In the genomic region with DNA sequence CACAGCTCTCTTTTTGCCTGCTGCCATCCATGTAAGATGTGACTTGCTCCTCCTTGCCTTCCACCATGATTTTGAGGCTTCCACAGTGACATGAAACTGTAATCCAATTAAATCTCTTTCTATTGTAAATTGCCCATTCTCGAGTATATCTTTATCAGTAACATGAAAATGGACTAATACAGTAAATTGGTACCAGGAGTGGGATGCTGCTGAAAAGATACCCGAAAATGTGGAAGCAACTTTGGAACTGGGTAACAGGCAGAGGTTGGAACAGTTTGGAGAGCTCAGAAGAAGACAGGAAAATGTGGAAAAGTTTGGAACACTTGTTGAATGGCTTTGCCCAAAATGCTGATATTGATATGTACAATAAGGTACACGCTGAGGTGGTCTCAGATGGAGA, we compare ENCODE assay signal across 3 cellular contexts.
A peak's percentile ranks its signal among the peaks of the same experiment; 100 is the strongest.
DNase-seq lines count a peak whose midpoint lies in the region; ATAC-seq, FAIRE-seq and TF ChIP-seq lines count a peak whose summit lies in the region.
"Not testable (repeated sequence)": the region's sequence is repeated elsewhere in the genome, so short reads cannot be mapped to it uniquely, and the experiment has no call there.

No MANE protein-coding gene starts in this region.

- DNase-seq in K562 (ENCODE audit: extremely low read depth in 1 of 4, low spot score in 3 of 4); HepG2 (ENCODE audit: low spot score): not testable (repeated sequence)

- not testable (repeated sequence) for H3K27ac ChIP-seq in HEK293 (ENCODE audit: extremely low read depth, low read depth, low read length); K562 (ENCODE audit: extremely low read depth, low read depth, low read length); HepG2 (ENCODE audit: extremely low read length, insufficient read depth, low read length)

- not testable (repeated sequence) for H3K9me3 ChIP-seq in HEK293 (ENCODE audit: control insufficient read depth, insufficient read depth, low read depth, low read length); K562 (replicated peaks; ENCODE audit: control insufficient read depth, insufficient read depth, low read depth, low read length)
- peaks cover 36% of the 10 kb centered on the region for H3K9me3 ChIP-seq in HepG2 (ENCODE audit: low read length)

- H4K20me1 ChIP-seq in K562 (replicated peaks; ENCODE audit: control insufficient read depth, insufficient read depth, low read length); HepG2 (ENCODE audit: insufficient read depth, low read length): not testable (repeated sequence)

- CTCF ChIA-PET in HEK293 (lab: Yijun Ruan, JAX); K562 (lab: Yijun Ruan, JAX; ENCODE audit: low intra/inter-chr PET ratio); HepG2 (lab: Yijun Ruan, JAX; ENCODE audit: low intra/inter-chr PET ratio, low total read pairs): not testable (repeated sequence)

- not testable (repeated sequence) for H3K36me3 ChIP-seq in HEK293 (ENCODE audit: control insufficient read depth in 2 of 2, insufficient read depth in 1 of 2, low read length in 2 of 2); K562 (ENCODE audit: control insufficient read depth, insufficient read depth, low read length); HepG2 (replicated peaks in 1 of 2; ENCODE audit: control insufficient read depth in 1 of 2, insufficient read depth in 2 of 2, low read length in 2 of 2)

- H3K4me2 ChIP-seq in K562 (ENCODE audit: insufficient read depth, low read length); HepG2 (ENCODE audit: low read depth, low read length): not testable (repeated sequence)

- BruUV-seq in K562 (replicated peaks; lab: Mats Ljungman, UMichigan); HepG2 (replicated peaks; lab: Mats Ljungman, UMichigan): not testable (repeated sequence)

- H3K4me1 ChIP-seq in HEK293 (ENCODE audit: control insufficient read depth, insufficient read depth, low read length); K562 (replicated peaks in 1 of 2; ENCODE audit: control insufficient read depth in 2 of 2, insufficient read depth in 2 of 2, low read length in 2 of 2); HepG2 (ENCODE audit: insufficient read depth, low read length): not testable (repeated sequence)

- not testable (repeated sequence) for FAIRE-seq in K562 (lab: Jason Lieb, UNC); HepG2 (lab: Jason Lieb, UNC)

- WGBS in K562 (ENCODE audit: insufficient coverage, low coverage, missing lambda C conversion rate) = 0% methylated on average over 3 of the region's 3 CpGs
- WGBS in HepG2 (ENCODE audit: low lambda C conversion rate) = 1% methylated on average over 3 of the region's 3 CpGs

- H3K9ac ChIP-seq in K562 (ENCODE audit: insufficient read depth in 1 of 2, low read depth in 2 of 2, low read length in 2 of 2); HepG2 (ENCODE audit: insufficient read depth, low read depth, low read length): not testable (repeated sequence)

- H3K4me3 ChIP-seq in HEK293 (ENCODE audit: low read depth, low read length); K562; HepG2 (replicated peaks in 1 of 3; ENCODE audit: insufficient read depth in 1 of 3, low read depth in 2 of 3, low read length in 3 of 3): not testable (repeated sequence)

- TF ChIP-seq CTCF in HEK293 (tag by site-specific recombination; IDR thresholded peaks at IDR 0.05); K562 (IDR thresholded peaks at IDR 0.05 in 2 of 3, conservative IDR thresholded peaks at IDR 0.05 in 1 of 3; ENCODE audit: insufficient read depth in 2 of 3, low read depth in 1 of 3, low read length in 3 of 3); HepG2 (CRISPR knock-in tag; IDR thresholded peaks at IDR 0.05): not testable (repeated sequence)

- POLR2A ChIA-PET in HEK293 (lab: Yijun Ruan, JAX); K562 (lab: Yijun Ruan, JAX); HepG2 (lab: Yijun Ruan, JAX): not testable (repeated sequence)

- not testable (repeated sequence) for H3K9me1 ChIP-seq in K562 (ENCODE audit: control insufficient read depth, insufficient read depth, low read length)

- TF ChIP-seq EP300 in K562 (IDR thresholded peaks at IDR 0.05; ENCODE audit: low read length); HepG2 (IDR thresholded peaks at IDR 0.05; ENCODE audit: low read depth in 2 of 2, low read length in 2 of 2); HepG2 (CRISPR knock-in tag; IDR thresholded peaks at IDR 0.05; ENCODE audit: borderline replicate concordance): not testable (repeated sequence)

- H2AFZ ChIP-seq in K562 (ENCODE audit: low read depth, low read length); HepG2 (ENCODE audit: low read length): not testable (repeated sequence)

- not testable (repeated sequence) for H3K79me2 ChIP-seq in K562 (ENCODE audit: control insufficient read depth, insufficient read depth, low read length); HepG2 (ENCODE audit: insufficient read depth, low read length)

- not testable (repeated sequence) for TF ChIP-seq RAD21 in K562 (CRISPR knock-in tag; conservative IDR thresholded peaks at IDR 0.05 in 1 of 2, IDR thresholded peaks at IDR 0.05 in 1 of 2); HepG2 (CRISPR knock-in tag; IDR thresholded peaks at IDR 0.05)

- not testable (repeated sequence) for H3K27me3 ChIP-seq in K562 (ENCODE audit: control insufficient read depth in 2 of 2, insufficient read depth in 2 of 2, low read length in 2 of 2); HepG2 (ENCODE audit: control insufficient read depth in 1 of 2, insufficient read depth in 2 of 2, low read length in 2 of 2)

- intact Hi-C loops in K562 (cut with micrococcal nuclease); HepG2 (cut with micrococcal nuclease; ENCODE audit: unreplicated experiment): not testable (repeated sequence)

- not testable (repeated sequence) for TF ChIP-seq POLR2A in K562 (conservative IDR thresholded peaks at IDR 0.05); HepG2 (IDR thresholded peaks at IDR 0.05; ENCODE audit: insufficient read depth in 1 of 2, low read depth in 2 of 2, low read length in 2 of 2)

- not testable (repeated sequence) for ATAC-seq in K562, HepG2

- in situ Hi-C loops in K562 (cut with MboI); HepG2 (cut with HindIII; ENCODE audit: extremely low pct_ligation_motif_present, low pct_unique_long_range_greater_than_20kb): not testable (repeated sequence)

TF ChIP-seq in HEK293, 187 proteins besides CTCF, POLR2A, EP300 and RAD21:
- peak; percentile 66; the same call in 1 of the 2 replicates for TF ChIP-seq ZNF707 (tag by site-specific recombination; IDR thresholded peaks at IDR 0.05)

TF ChIP-seq in K562, 482 proteins besides CTCF, POLR2A, EP300 and RAD21:
- TF ChIP-seq ZNF707 (CRISPR knock-in tag; conservative IDR thresholded peaks at IDR 0.05) = peak; percentile 88
- TF ChIP-seq ZNF431 (CRISPR knock-in tag; IDR thresholded peaks at IDR 0.05) = peak; percentile 90

TF ChIP-seq in HepG2, 621 proteins besides CTCF, POLR2A, EP300 and RAD21:
- 0 out of 2 replicates have a peak, but pooled peaks have one; percentile 49 for TF ChIP-seq ZNF431 (CRISPR knock-in tag; IDR thresholded peaks at IDR 0.05; ENCODE audit: borderline replicate concordance, low read depth)
